ENCODE assay signal across 32 cellular contexts in the genomic region with DNA sequence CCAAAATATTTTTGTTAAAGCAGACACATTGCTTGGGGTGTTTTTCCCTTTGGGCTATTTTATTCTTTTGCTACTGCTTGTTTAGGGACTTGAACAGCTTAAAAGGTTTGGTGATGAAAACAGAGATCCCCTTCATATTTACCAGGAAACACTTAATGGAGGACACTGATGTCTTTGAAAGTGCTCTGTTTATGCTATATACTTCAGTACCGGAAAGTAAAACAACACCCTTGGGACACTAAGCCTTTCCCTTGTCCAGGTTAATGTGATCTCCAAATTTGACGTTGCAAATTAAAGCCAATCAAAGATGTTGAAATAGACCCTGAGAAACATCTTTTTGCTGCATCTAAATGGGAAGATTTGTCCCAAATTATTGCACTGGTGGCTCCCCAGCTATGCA.
"Had no signal": no experiment of that assay in that cellular context is flagged by ENCODE, and none has a peak within 500 bp of the region (broad histone marks: within the 10 kb centered on the region; RNA-seq: fewer than 3 reads in every experiment).

No MANE protein-coding gene starts in this region.

- H3K27me3 ChIP-seq: brain microvascular endothelial cell, gastrocnemius medialis, pancreas, thyroid gland, upper lobe of left lung, vagina had no signal

- H3K4me1 ChIP-seq: gastrocnemius medialis, pancreas, psoas muscle, thyroid gland, upper lobe of left lung, vagina had no signal

- H3K9me3 ChIP-seq: gastrocnemius medialis, pancreas, psoas muscle, thyroid gland, upper lobe of left lung, vagina had no signal

- ATAC-seq: activated CD4-positive, CD25-positive, alpha-beta regulatory T cell treated with anti-CD3 and anti-CD28 coated beads, Interleukin-2, amount 50 U/mL, for 24 hours; effector memory CD8-positive, alpha-beta T cell; gastrocnemius medialis; left cardiac atrium; naive thymus-derived CD4-positive, alpha-beta T cell; pancreas; psoas muscle; stimulated activated memory B cell treated with anti-CD40 and anti-IgM and Interleukin-4, amounts not matched to agents 10 μg/mL and 1 μg/mL and 100 μg/mL, for 72 hours; stimulated activated naive CD8-positive, alpha-beta T cell treated with anti-CD3 and anti-CD28 coated beads, Interleukin-15, amount 100 ng/mL, for 72 hours had no signal

- H3K4me2 ChIP-seq: smooth muscle cell had no signal

- H3K27ac ChIP-seq: brain microvascular endothelial cell, gastrocnemius medialis, pancreas, psoas muscle, thyroid gland, upper lobe of left lung, vagina, WERI-Rb-1 had no signal

- H3K4me3 ChIP-seq: gastrocnemius medialis, pancreas, psoas muscle, smooth muscle cell, thyroid gland, upper lobe of left lung, vagina had no signal

- H3K36me3 ChIP-seq: brain microvascular endothelial cell, gastrocnemius medialis, pancreas, thyroid gland, upper lobe of left lung, vagina, WERI-Rb-1 had no signal

- DNase-seq: activated CD4-positive, alpha-beta memory T cell treated with anti-CD3 and anti-CD28 coated beads for 36 hours; activated CD4-positive, alpha-beta T cell treated with anti-CD3 and anti-CD28 coated beads, Interleukin-2, amount 10 ng/mL, durations not matched to agents 24 days and 14 days; activated CD8-positive, alpha-beta memory T cell treated with anti-CD3 and anti-CD28 coated beads, Interleukin-2, amount 50 U/mL, for 48 hours; activated gamma-delta T cell; activated naive CD4-positive, alpha-beta T cell treated with anti-CD3 and anti-CD28 coated beads, Interleukin-2, amount 10 ng/mL, durations not matched to agents 7 days and 5 days; activated naive CD8-positive, alpha-beta T cell treated with anti-CD3 and anti-CD28 coated beads, Interleukin-2, amount 10 ng/mL, durations not matched to agents 7 days and 5 days; activated T-cell treated with anti-CD3 and anti-CD28 coated beads, Interleukin-2, amount 50 U/mL, for 24 hours; brain microvascular endothelial cell; cortex of kidney; effector memory CD8-positive, alpha-beta T cell; erythroblast; gastrocnemius medialis; glutamatergic neuron; hippocampal formation; left cardiac atrium; midbrain; naive thymus-derived CD4-positive, alpha-beta T cell; nucleus accumbens; pancreas; psoas muscle; stimulated activated CD4-positive, alpha-beta T cell treated with anti-CD3 and anti-CD28 coated beads, Interleukin-1b, Interleukin-23, amount 100 ng/mL, for 48 hours; stimulated activated CD4-positive, alpha-beta T cell treated with anti-CD3 and anti-CD28 coated beads, Interleukin-4, amount 100 ng/mL, for 4 hours; stimulated activated CD8-positive, alpha-beta memory T cell treated with anti-CD3 and anti-CD28 coated beads, Interleukin-4, amount 100 ng/mL, for 48 hours; stimulated activated naive CD8-positive, alpha-beta T cell treated with anti-CD3 and anti-CD28 coated beads, Interleukin-15, amount 100 ng/mL, for 72 hours; substantia nigra; thyroid gland; upper lobe of left lung; WERI-Rb-1 had no signal
